11 cellular contexts compared by ENCODE assay signal in the genomic region with DNA sequence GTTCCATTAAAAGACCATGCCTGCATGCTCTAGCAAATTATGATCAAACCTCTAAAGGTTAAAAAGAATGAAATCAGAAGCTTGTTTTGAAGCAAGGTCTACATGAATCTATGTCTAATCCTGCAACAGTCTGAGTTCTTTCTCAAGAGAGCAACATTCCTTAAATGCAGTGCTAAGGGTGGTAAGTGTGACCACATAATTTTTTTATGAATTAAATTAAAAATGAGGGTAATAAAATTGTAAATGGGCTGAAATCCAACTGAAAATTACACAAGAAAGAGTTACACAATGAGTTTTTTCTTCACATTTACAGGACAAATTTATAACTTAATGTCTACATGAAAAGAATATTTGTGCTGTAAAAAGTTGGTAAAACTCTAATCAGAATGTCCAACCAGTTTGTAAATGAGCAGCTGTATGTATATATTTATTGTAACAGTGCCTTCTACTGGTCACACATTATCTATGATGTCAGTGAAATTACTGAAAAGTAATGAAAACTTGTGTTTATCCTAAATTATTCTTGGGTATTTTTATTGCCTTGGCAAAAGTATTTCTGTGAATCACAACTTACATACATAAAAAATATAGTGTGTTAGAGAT.
A peak's percentile ranks its signal among the peaks of the same experiment; 100 is the strongest.
DNase-seq lines count a peak whose midpoint lies in the region; ATAC-seq and TF ChIP-seq lines count a peak whose summit lies in the region.
"Had no signal": no experiment of that assay in that cellular context is flagged by ENCODE, and none has a peak within 500 bp of the region (broad histone marks: within the 10 kb centered on the region; RNA-seq: fewer than 3 reads in every experiment).

No MANE protein-coding gene starts in this region.

- no peak overlapping the region for H2AFZ ChIP-seq in SU-DHL-6 (ENCODE audit: low read depth, low read length, severe bottlenecking)

- H3K9ac ChIP-seq in SU-DHL-6 (ENCODE audit: low read length): no peak overlapping the region

- H3K4me1 ChIP-seq in HEK293 (ENCODE audit: control insufficient read depth, insufficient read depth, low read length): peaks cover 15% of the 10 kb centered on the region

- H3F3A ChIP-seq in SU-DHL-6 (ENCODE audit: insufficient read depth): no peaks in the 10 kb centered on the region

- no peaks in the 10 kb centered on the region for H4K20me1 ChIP-seq in SU-DHL-6 (ENCODE audit: low read depth, low read length)

- no peaks in the 10 kb centered on the region for H3K9me2 ChIP-seq in SU-DHL-6 (replicated peaks; ENCODE audit: insufficient read depth, low read length)

- TF ChIP-seq CTCF in C4-2B (conservative IDR thresholded peaks at IDR 0.05): peak; percentile 68
- TF ChIP-seq CTCF in HEK293 (tag by site-specific recombination; IDR thresholded peaks at IDR 0.05): no peak; the same call in 1 of the 2 replicates
- TF ChIP-seq CTCF in SU-DHL-6 (IDR thresholded peaks at IDR 0.05; ENCODE audit: insufficient read depth, low read length, poor library complexity, severe bottlenecking): peak; percentile 14

- POLR2A ChIA-PET in HEK293 (lab: Yijun Ruan, JAX): no interaction called here

- H3K27me3 ChIP-seq in SU-DHL-6 (ENCODE audit: low read length): no peaks in the 10 kb centered on the region

- H3K27ac ChIP-seq in C4-2B (no peak overlapping the region), HEK293 (ENCODE audit: extremely low read depth, low read depth, low read length) (no peak overlapping the region), SU-DHL-6 (ENCODE audit: low read depth, low read length) (no peak overlapping the region)

- peak; percentile 23 for DNase-seq in kidney tubule cell (ENCODE audit: low spot score)
- DNase-seq in NCI-H146 (lab: John Stamatoyannopoulos, UW): no peak
- no peak for DNase-seq in RPMI8226
- DNase-seq: activated naive CD4-positive, alpha-beta T cell treated with Interleukin-2 at 50 U/mL for 16 hours; T-helper 17 cell had no signal

- CTCF ChIA-PET in HEK293 (lab: Yijun Ruan, JAX): interaction anchor here (0.5 to 1.7 kb wide), 5 partner anchors 8 to 408 kb away, joined by 3 to 9 read pairs (median 6); no protein-coding TSS in a partner anchor

- H3K36me3 ChIP-seq in HEK293 (ENCODE audit: control insufficient read depth in 2 of 2, insufficient read depth in 1 of 2, low read length in 2 of 2) (no peaks in the 10 kb centered on the region), SU-DHL-6 (ENCODE audit: low read length) (no peaks in the 10 kb centered on the region)

- no peak overlapping the region for H3K4me2 ChIP-seq in SU-DHL-6 (ENCODE audit: low read depth, low read length, poor library complexity, severe bottlenecking)

- no peaks in the 10 kb centered on the region for H3K79me2 ChIP-seq in SU-DHL-6 (ENCODE audit: insufficient read depth, low read length)

- H3K9me3 ChIP-seq in HEK293 (ENCODE audit: control insufficient read depth, insufficient read depth, low read depth, low read length) (no peaks in the 10 kb centered on the region), SU-DHL-6 (ENCODE audit: insufficient read depth, low read length) (no peaks in the 10 kb centered on the region)

- no peak for ATAC-seq in HG02571 (IDR thresholded peaks at IDR 0.05; ENCODE audit: unreplicated experiment)
- ATAC-seq in GM19351 (IDR thresholded peaks at IDR 0.05; ENCODE audit: unreplicated experiment): no peak
- ATAC-seq: K562, T-helper 17 cell had no signal

- no peak overlapping the region for H3K4me3 ChIP-seq in HEK293 (ENCODE audit: low read depth, low read length)
- H3K4me3 ChIP-seq in SU-DHL-6 (ENCODE audit: insufficient read depth, low read length, poor library complexity, severe bottlenecking): no peak overlapping the region
- H3K4me3 ChIP-seq: K562 had no signal

TF ChIP-seq in HEK293, 187 proteins besides CTCF, POLR2A, EP300 and RAD21:
- TF ChIP-seq FEZF1 (tag by site-specific recombination; IDR thresholded peaks at IDR 0.05) (peak; percentile 56; the same call in 1 of the 2 replicates), ZNF133 (tag by site-specific recombination; IDR thresholded peaks at IDR 0.05) (no peak), ZBTB7A (tag by site-specific recombination; IDR thresholded peaks at IDR 0.05; ENCODE audit: low read depth) (no peak), PRDM1 (tag by site-specific recombination; IDR thresholded peaks at IDR 0.05) (peak; percentile 56; the same call in 1 of the 2 replicates), ZNF654 (tag by site-specific recombination; IDR thresholded peaks at IDR 0.05; ENCODE audit: low read depth) (peak; percentile 70), ZNF10 (tag by site-specific recombination; IDR thresholded peaks at IDR 0.05) (0 out of 2 replicates have a peak, but pooled peaks have one; percentile 19)
- TF ChIP-seq, protein P1, sequence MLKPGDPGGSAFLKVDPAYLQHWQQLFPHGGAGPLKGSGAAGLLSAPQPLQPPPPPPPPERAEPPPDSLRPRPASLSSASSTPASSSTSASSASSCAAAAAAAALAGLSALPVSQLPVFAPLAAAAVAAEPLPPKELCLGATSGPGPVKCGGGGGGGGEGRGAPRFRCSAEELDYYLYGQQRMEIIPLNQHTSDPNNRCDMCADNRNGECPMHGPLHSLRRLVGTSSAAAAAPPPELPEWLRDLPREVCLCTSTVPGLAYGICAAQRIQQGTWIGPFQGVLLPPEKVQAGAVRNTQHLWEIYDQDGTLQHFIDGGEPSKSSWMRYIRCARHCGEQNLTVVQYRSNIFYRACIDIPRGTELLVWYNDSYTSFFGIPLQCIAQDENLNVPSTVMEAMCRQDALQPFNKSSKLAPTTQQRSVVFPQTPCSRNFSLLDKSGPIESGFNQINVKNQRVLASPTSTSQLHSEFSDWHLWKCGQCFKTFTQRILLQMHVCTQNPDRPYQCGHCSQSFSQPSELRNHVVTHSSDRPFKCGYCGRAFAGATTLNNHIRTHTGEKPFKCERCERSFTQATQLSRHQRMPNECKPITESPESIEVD (tag by site-specific recombination; IDR thresholded peaks at IDR 0.05): peak; percentile 90
- TF ChIP-seq, protein P2, sequence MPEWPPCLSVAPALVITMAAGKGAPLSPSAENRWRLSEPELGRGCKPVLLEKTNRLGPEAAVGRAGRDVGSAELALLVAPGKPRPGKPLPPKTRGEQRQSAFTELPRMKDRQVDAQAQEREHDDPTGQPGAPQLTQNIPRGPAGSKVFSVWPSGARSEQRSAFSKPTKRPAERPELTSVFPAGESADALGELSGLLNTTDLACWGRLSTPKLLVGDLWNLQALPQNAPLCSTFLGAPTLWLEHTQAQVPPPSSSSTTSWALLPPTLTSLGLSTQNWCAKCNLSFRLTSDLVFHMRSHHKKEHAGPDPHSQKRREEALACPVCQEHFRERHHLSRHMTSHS (tag by site-specific recombination; IDR thresholded peaks at IDR 0.05): no peak
- TF ChIP-seq, protein P3, sequence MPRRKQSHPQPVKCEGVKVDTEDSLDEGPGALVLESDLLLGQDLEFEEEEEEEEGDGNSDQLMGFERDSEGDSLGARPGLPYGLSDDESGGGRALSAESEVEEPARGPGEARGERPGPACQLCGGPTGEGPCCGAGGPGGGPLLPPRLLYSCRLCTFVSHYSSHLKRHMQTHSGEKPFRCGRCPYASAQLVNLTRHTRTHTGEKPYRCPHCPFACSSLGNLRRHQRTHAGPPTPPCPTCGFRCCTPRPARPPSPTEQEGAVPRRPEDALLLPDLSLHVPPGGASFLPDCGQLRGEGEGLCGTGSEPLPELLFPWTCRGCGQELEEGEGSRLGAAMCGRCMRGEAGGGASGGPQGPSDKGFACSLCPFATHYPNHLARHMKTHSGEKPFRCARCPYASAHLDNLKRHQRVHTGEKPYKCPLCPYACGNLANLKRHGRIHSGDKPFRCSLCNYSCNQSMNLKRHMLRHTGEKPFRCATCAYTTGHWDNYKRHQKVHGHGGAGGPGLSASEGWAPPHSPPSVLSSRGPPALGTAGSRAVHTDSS (tag by site-specific recombination; IDR thresholded peaks at IDR 0.05): no peak
- TF ChIP-seq, protein P4, sequence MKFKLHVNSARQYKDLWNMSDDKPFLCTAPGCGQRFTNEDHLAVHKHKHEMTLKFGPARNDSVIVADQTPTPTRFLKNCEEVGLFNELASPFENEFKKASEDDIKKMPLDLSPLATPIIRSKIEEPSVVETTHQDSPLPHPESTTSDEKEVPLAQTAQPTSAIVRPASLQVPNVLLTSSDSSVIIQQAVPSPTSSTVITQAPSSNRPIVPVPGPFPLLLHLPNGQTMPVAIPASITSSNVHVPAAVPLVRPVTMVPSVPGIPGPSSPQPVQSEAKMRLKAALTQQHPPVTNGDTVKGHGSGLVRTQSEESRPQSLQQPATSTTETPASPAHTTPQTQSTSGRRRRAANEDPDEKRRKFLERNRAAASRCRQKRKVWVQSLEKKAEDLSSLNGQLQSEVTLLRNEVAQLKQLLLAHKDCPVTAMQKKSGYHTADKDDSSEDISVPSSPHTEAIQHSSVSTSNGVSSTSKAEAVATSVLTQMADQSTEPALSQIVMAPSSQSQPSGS (tag by site-specific recombination; IDR thresholded peaks at IDR 0.05; ENCODE audit: low read depth): peak; percentile 78
